1 cellular context compared by ENCODE assay signal in the genomic region with DNA sequence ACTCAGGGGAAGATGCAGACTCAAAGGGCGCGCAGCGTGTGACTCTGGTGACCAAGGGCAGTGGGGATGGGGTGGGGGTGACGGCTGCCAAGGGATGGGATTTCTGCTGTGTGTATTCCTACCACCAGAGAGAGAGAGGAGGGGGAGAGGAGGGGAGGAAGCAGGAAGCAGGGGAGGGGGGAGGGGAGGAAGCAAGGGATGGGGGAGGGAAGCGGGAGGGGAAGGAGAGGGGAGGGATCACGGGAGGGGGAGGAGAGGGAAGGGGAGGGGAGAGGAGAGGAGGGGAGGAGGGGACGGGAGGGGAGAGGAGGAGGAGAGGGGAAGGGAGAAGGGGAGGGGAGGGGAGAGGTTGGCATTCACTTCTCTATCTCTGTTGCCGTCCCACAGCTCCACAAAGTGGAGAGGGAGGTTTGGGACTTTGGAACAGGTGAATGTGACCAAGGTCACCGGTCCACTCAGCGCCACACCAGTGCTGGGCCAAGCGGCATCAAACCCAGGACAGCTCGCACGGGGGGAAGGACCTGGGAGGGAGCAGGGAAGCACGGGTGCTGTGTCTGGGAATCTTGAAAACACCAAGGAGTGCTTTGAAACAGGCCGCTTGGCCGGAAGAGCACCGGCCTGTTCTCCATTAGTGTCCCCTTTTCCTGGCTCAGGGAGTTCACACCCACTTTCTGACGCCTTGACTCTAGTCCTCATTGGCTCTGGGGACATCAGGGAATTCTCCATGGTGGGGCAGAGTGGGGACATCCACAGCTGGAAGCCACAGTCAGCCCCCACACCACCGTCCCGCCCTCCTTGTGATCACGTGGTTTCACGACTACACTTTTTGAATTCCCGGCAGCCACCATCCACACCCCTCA.
TF ChIP-seq lines count a peak whose summit lies in the region.

No MANE protein-coding gene starts in this region.

TF ChIP-seq in HepG2, 621 proteins besides CTCF, POLR2A, EP300 and RAD21 (continued from another document and continues in another):
- TF ChIP-seq, protein P1, sequence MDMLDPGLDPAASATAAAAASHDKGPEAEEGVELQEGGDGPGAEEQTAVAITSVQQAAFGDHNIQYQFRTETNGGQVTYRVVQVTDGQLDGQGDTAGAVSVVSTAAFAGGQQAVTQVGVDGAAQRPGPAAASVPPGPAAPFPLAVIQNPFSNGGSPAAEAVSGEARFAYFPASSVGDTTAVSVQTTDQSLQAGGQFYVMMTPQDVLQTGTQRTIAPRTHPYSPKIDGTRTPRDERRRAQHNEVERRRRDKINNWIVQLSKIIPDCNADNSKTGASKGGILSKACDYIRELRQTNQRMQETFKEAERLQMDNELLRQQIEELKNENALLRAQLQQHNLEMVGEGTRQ (IDR thresholded peaks at IDR 0.05; ENCODE audit: low read depth, low read length), result no peak
- TF ChIP-seq, protein P1 (CRISPR knock-in tag; IDR thresholded peaks at IDR 0.05; ENCODE audit: borderline replicate concordance), result peak; percentile 58; the same call in 1 of the 2 replicates
- TF ChIP-seq ZNF33B (CRISPR knock-in tag; IDR thresholded peaks at IDR 0.05) (no peak), HOXA9 (CRISPR knock-in tag; IDR thresholded peaks at IDR 0.05; ENCODE audit: borderline replicate concordance) (no peak), SOX13 (IDR thresholded peaks at IDR 0.05) (no peak), SOX13 (CRISPR knock-in tag; conservative IDR thresholded peaks at IDR 0.05 in 1 of 2, IDR thresholded peaks at IDR 0.05 in 1 of 2) (peak in 1 of 2 experiments; percentile 49; a peak in 2 of 4 replicates), TSC22D2 (CRISPR knock-in tag; IDR thresholded peaks at IDR 0.05; ENCODE audit: borderline replicate concordance) (no peak), ZNF34 (CRISPR knock-in tag; IDR thresholded peaks at IDR 0.05; ENCODE audit: borderline replicate concordance) (no peak), ZNF790 (CRISPR knock-in tag; IDR thresholded peaks at IDR 0.05; ENCODE audit: borderline replicate concordance) (no peak), ZNF839 (CRISPR knock-in tag; IDR thresholded peaks at IDR 0.05; ENCODE audit: borderline replicate concordance) (0 out of 2 replicates have a peak, but pooled peaks have one; percentile 26), ZNF441 (CRISPR knock-in tag; IDR thresholded peaks at IDR 0.05; ENCODE audit: borderline replicate concordance) (no peak), TMF1 (CRISPR knock-in tag; IDR thresholded peaks at IDR 0.05; ENCODE audit: low read depth) (no peak), PCBP2 (optimal IDR thresholded peaks at IDR 0.05; ENCODE audit: low read depth, low read length, poor library complexity, severe bottlenecking) (peak; percentile 77), JARID2 (CRISPR knock-in tag; IDR thresholded peaks at IDR 0.05; ENCODE audit: insufficient replicate concordance) (no peak), SIX1 (CRISPR knock-in tag; IDR thresholded peaks at IDR 0.05; ENCODE audit: borderline replicate concordance) (no peak), FOSL2 (CRISPR knock-in tag; IDR thresholded peaks at IDR 0.05) (peak; percentile 33; the same call in 1 of the 2 replicates), POLR2G (IDR thresholded peaks at IDR 0.05; ENCODE audit: low read depth, low read length) (peak; percentile 48; the same call in 1 of the 2 replicates), ZNF788 (CRISPR knock-in tag; IDR thresholded peaks at IDR 0.05; ENCODE audit: borderline replicate concordance) (peak; percentile 56; the same call in 1 of the 2 replicates), ZEB1 (IDR thresholded peaks at IDR 0.05; ENCODE audit: insufficient replicate concordance, low read depth) (no peak), ATAD3A (CRISPR knock-in tag; IDR thresholded peaks at IDR 0.05) (no peak), SP2 (CRISPR knock-in tag; IDR thresholded peaks at IDR 0.05) (no peak), MAZ (IDR thresholded peaks at IDR 0.05; ENCODE audit: borderline replicate concordance, low read depth, low read length) (peak; percentile 53), MAZ (CRISPR knock-in tag; IDR thresholded peaks at IDR 0.05; ENCODE audit: low read depth) (peak; percentile 65; the same call in 1 of the 2 replicates), ASH2L (IDR thresholded peaks at IDR 0.05; ENCODE audit: insufficient read length, low read depth, low read length) (no peak), PITX1 (CRISPR knock-in tag; IDR thresholded peaks at IDR 0.05) (peak; percentile 49; the same call in 1 of the 2 replicates), ZNF296 (CRISPR knock-in tag; conservative IDR thresholded peaks at IDR 0.05) (no peak), IKZF4 (CRISPR knock-in tag; IDR thresholded peaks at IDR 0.05; ENCODE audit: borderline replicate concordance, low read depth, not compliant biosample characterization) (no peak), RBFOX2 (IDR thresholded peaks at IDR 0.05; ENCODE audit: low read depth, low read length) (no peak), ELF3 (CRISPR knock-in tag; IDR thresholded peaks at IDR 0.05) (0 out of 2 replicates have a peak, but pooled peaks have one; percentile 40), ZBTB42 (CRISPR knock-in tag; IDR thresholded peaks at IDR 0.05) (no peak), ZBTB20 (CRISPR knock-in tag; IDR thresholded peaks at IDR 0.05; ENCODE audit: borderline replicate concordance, low read depth) (no peak), U2AF2 (IDR thresholded peaks at IDR 0.05; ENCODE audit: low read depth, low read length) (no peak), DPF2 (CRISPR knock-in tag; IDR thresholded peaks at IDR 0.05; ENCODE audit: borderline replicate concordance, low read depth) (peak; percentile 71), SALL1 (CRISPR knock-in tag; IDR thresholded peaks at IDR 0.05) (peak; percentile 79), CREB1 (IDR thresholded peaks at IDR 0.05) (no peak), CREB1 (CRISPR knock-in tag; IDR thresholded peaks at IDR 0.05) (no peak), ZNF124 (CRISPR knock-in tag; IDR thresholded peaks at IDR 0.05) (no peak), YY1 (IDR thresholded peaks at IDR 0.05; ENCODE audit: insufficient read depth, insufficient replicate concordance, low read depth, low read length) (no peak), GLI4 (CRISPR knock-in tag; IDR thresholded peaks at IDR 0.05; ENCODE audit: borderline replicate concordance) (no peak), MIER3 (CRISPR knock-in tag; IDR thresholded peaks at IDR 0.05; ENCODE audit: borderline replicate concordance) (0 out of 2 replicates have a peak, but pooled peaks have one; percentile 56), ZMYM3 (CRISPR knock-in tag; IDR thresholded peaks at IDR 0.05) (no peak), ZNF501 (CRISPR knock-in tag; IDR thresholded peaks at IDR 0.05) (no peak), RCOR2 (CRISPR knock-in tag; IDR thresholded peaks at IDR 0.05) (0 out of 2 replicates have a peak, but pooled peaks have one; percentile 16)
- TF ChIP-seq, protein P2, sequence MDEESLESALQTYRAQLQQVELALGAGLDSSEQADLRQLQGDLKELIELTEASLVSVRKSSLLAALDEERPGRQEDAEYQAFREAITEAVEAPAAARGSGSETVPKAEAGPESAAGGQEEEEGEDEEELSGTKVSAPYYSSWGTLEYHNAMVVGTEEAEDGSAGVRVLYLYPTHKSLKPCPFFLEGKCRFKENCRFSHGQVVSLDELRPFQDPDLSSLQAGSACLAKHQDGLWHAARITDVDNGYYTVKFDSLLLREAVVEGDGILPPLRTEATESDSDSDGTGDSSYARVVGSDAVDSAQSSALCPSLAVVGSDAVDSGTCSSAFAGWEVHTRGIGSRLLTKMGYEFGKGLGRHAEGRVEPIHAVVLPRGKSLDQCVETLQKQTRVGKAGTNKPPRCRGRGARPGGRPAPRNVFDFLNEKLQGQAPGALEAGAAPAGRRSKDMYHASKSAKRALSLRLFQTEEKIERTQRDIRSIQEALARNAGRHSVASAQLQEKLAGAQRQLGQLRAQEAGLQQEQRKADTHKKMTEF (CRISPR knock-in tag; IDR thresholded peaks at IDR 0.05), result 0 out of 2 replicates have a peak, but pooled peaks have one; percentile 50
- TF ChIP-seq, protein P3, sequence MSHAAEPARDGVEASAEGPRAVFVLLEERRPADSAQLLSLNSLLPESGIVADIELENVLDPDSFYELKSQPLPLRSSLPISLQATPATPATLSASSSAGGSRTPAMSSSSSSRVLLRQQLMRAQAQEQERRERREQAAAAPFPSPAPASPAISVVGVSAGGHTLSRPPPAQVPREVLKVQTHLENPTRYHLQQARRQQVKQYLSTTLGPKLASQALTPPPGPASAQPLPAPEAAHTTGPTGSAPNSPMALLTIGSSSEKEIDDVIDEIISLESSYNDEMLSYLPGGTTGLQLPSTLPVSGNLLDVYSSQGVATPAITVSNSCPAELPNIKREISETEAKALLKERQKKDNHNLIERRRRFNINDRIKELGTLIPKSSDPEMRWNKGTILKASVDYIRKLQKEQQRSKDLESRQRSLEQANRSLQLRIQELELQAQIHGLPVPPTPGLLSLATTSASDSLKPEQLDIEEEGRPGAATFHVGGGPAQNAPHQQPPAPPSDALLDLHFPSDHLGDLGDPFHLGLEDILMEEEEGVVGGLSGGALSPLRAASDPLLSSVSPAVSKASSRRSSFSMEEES (CRISPR knock-in tag; IDR thresholded peaks at IDR 0.05), result 0 out of 2 replicates have a peak, but pooled peaks have one; percentile 28
- TF ChIP-seq, protein P4, sequence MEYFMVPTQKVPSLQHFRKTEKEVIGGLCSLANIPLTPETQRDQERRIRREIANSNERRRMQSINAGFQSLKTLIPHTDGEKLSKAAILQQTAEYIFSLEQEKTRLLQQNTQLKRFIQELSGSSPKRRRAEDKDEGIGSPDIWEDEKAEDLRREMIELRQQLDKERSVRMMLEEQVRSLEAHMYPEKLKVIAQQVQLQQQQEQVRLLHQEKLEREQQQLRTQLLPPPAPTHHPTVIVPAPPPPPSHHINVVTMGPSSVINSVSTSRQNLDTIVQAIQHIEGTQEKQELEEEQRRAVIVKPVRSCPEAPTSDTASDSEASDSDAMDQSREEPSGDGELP (IDR thresholded peaks at IDR 0.05; ENCODE audit: borderline replicate concordance, low read depth), result no peak; the same call in 1 of the 2 replicates
- TF ChIP-seq, protein P5, sequence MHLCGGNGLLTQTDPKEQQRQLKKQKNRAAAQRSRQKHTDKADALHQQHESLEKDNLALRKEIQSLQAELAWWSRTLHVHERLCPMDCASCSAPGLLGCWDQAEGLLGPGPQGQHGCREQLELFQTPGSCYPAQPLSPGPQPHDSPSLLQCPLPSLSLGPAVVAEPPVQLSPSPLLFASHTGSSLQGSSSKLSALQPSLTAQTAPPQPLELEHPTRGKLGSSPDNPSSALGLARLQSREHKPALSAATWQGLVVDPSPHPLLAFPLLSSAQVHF (CRISPR knock-in tag; IDR thresholded peaks at IDR 0.05), result no peak
- TF ChIP-seq, protein P6, sequence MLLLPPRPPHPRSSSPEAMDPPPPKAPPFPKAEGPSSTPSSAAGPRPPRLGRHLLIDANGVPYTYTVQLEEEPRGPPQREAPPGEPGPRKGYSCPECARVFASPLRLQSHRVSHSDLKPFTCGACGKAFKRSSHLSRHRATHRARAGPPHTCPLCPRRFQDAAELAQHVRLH (CRISPR knock-in tag; IDR thresholded peaks at IDR 0.05; ENCODE audit: borderline replicate concordance, low read depth), result no peak
- TF ChIP-seq, protein P7, sequence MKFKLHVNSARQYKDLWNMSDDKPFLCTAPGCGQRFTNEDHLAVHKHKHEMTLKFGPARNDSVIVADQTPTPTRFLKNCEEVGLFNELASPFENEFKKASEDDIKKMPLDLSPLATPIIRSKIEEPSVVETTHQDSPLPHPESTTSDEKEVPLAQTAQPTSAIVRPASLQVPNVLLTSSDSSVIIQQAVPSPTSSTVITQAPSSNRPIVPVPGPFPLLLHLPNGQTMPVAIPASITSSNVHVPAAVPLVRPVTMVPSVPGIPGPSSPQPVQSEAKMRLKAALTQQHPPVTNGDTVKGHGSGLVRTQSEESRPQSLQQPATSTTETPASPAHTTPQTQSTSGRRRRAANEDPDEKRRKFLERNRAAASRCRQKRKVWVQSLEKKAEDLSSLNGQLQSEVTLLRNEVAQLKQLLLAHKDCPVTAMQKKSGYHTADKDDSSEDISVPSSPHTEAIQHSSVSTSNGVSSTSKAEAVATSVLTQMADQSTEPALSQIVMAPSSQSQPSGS (CRISPR knock-in tag; IDR thresholded peaks at IDR 0.05), result no peak
- TF ChIP-seq, protein P8, sequence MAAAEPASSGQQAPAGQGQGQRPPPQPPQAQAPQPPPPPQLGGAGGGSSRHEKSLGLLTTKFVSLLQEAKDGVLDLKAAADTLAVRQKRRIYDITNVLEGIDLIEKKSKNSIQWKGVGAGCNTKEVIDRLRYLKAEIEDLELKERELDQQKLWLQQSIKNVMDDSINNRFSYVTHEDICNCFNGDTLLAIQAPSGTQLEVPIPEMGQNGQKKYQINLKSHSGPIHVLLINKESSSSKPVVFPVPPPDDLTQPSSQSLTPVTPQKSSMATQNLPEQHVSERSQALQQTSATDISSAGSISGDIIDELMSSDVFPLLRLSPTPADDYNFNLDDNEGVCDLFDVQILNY (CRISPR knock-in tag; conservative IDR thresholded peaks at IDR 0.05), result no peak
- TF ChIP-seq, protein P9, sequence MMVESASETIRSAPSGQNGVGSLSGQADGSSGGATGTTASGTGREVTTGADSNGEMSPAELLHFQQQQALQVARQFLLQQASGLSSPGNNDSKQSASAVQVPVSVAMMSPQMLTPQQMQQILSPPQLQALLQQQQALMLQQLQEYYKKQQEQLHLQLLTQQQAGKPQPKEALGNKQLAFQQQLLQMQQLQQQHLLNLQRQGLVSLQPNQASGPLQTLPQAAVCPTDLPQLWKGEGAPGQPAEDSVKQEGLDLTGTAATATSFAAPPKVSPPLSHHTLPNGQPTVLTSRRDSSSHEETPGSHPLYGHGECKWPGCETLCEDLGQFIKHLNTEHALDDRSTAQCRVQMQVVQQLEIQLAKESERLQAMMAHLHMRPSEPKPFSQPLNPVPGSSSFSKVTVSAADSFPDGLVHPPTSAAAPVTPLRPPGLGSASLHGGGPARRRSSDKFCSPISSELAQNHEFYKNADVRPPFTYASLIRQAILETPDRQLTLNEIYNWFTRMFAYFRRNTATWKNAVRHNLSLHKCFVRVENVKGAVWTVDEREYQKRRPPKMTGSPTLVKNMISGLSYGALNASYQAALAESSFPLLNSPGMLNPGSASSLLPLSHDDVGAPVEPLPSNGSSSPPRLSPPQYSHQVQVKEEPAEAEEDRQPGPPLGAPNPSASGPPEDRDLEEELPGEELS (CRISPR knock-in tag; IDR thresholded peaks at IDR 0.05), result peak; percentile 63
- TF ChIP-seq, protein P10, sequence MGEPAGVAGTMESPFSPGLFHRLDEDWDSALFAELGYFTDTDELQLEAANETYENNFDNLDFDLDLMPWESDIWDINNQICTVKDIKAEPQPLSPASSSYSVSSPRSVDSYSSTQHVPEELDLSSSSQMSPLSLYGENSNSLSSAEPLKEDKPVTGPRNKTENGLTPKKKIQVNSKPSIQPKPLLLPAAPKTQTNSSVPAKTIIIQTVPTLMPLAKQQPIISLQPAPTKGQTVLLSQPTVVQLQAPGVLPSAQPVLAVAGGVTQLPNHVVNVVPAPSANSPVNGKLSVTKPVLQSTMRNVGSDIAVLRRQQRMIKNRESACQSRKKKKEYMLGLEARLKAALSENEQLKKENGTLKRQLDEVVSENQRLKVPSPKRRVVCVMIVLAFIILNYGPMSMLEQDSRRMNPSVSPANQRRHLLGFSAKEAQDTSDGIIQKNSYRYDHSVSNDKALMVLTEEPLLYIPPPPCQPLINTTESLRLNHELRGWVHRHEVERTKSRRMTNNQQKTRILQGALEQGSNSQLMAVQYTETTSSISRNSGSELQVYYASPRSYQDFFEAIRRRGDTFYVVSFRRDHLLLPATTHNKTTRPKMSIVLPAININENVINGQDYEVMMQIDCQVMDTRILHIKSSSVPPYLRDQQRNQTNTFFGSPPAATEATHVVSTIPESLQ (CRISPR knock-in tag; conservative IDR thresholded peaks at IDR 0.05), result no peak
